Comparison of ENCODE assay signal across 30 cellular contexts in the genomic region with DNA sequence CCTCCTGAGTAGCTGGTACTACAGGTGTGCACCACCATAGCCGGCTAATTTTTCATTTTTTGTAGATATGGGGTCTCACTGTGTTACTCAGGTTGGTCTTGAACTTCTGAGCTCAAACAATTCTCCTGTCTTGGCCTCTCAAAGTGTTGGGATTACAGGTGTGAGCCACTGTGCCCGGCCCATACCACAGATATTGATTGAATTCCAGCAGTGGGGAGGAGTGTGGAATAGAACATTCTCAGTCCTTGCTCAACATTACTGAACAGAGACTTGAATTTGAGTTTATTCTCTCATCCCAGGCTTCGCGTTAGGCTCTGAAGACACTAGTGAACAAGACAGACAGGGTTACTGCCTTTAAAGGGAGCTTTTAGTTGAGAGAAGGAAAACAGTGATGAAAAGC.
"Had no signal": no experiment of that assay in that cellular context is flagged by ENCODE, and none has a peak within 500 bp of the region (broad histone marks: within the 10 kb centered on the region; RNA-seq: fewer than 3 reads in every experiment).

No MANE protein-coding gene starts in this region.

- H3K9me3 ChIP-seq: ovary, psoas muscle, spleen, suprapubic skin, testis, tibial artery, transverse colon, upper lobe of right lung, uterus had no signal

- DNase-seq: naive thymus-derived CD4-positive, alpha-beta T cell; natural killer cell; occipital lobe; ovary; psoas muscle; right cardiac atrium; spleen; stimulated activated CD4-positive, alpha-beta T cell treated with anti-CD3 and anti-CD28 coated beads, Interleukin-12 subunit alpha, Interleukin-12 subunit beta, amount 100 ng/mL, for 4 hours; stimulated activated CD4-positive, alpha-beta T cell treated with anti-CD3 and anti-CD28 coated beads, Interleukin-1b, Interleukin-23, amount 100 ng/mL, for 48 hours; stimulated activated CD4-positive, alpha-beta T cell treated with anti-CD3 and anti-CD28 coated beads, Interleukin-4, amount 100 ng/mL, for 1 hour; stimulated activated CD4-positive, alpha-beta T cell treated with anti-CD3 and anti-CD28 coated beads, Interleukin-4, amount 100 ng/mL, for 4 hours; stimulated activated CD8-positive, alpha-beta memory T cell treated with anti-CD3 and anti-CD28 coated beads, Interleukin-4, amount 100 ng/mL, for 48 hours; stimulated activated naive CD4-positive, alpha-beta T cell; stimulated activated naive CD8-positive, alpha-beta T cell treated with anti-CD3 and anti-CD28 coated beads, Interleukin-15, amount 100 ng/mL, for 72 hours; stimulated activated naive CD8-positive, alpha-beta T cell treated with anti-CD3 and anti-CD28 coated beads, Interleukin-15, Interleukin-2, amounts not matched to agents 100 U/mL and 50 U/mL, for 24 hours; substantia nigra; testis; tibial artery; transverse colon; upper lobe of right lung; uterus had no signal

- H3K27ac Mint-ChIP-seq: natural killer cell; nephron; stimulated activated memory B cell treated with anti-CD40 and anti-IgM and Interleukin-4, amounts not matched to agents 10 μg/mL and 1 μg/mL and 100 μg/mL, for 72 hours; type B pancreatic cell had no signal

- H3K9ac ChIP-seq: neural progenitor cell, parathyroid adenoma had no signal

- H3K4me2 ChIP-seq: neural progenitor cell, smooth muscle cell had no signal

- H3K9me3 Mint-ChIP-seq: natural killer cell; nephron; neural progenitor cell; stimulated activated memory B cell treated with anti-CD40 and anti-IgM and Interleukin-4, amounts not matched to agents 10 μg/mL and 1 μg/mL and 100 μg/mL, for 72 hours; stimulated activated naive CD8-positive, alpha-beta T cell treated with anti-CD3 and anti-CD28 coated beads, Interleukin-15, amount 100 ng/mL, for 72 hours; type B pancreatic cell had no signal

- H3K27me3 ChIP-seq: neural progenitor cell, ovary, spleen, suprapubic skin, testis, tibial artery, transverse colon, upper lobe of right lung, uterus had no signal

- H2AFZ ChIP-seq: neural progenitor cell, parathyroid adenoma had no signal

- H3K79me2 ChIP-seq: parathyroid adenoma had no signal

- H3K4me1 ChIP-seq: neural progenitor cell, parathyroid adenoma, psoas muscle, spleen, suprapubic skin, testis, tibial artery, transverse colon, upper lobe of right lung, uterus had no signal

- H3K27me3 Mint-ChIP-seq: naive thymus-derived CD4-positive, alpha-beta T cell; stimulated activated memory B cell treated with anti-CD40 and anti-IgM and Interleukin-4, amounts not matched to agents 10 μg/mL and 1 μg/mL and 100 μg/mL, for 72 hours; stimulated activated naive CD8-positive, alpha-beta T cell treated with anti-CD3 and anti-CD28 coated beads, Interleukin-15, amount 100 ng/mL, for 72 hours; type B pancreatic cell had no signal

- ATAC-seq: naive thymus-derived CD4-positive, alpha-beta T cell; natural killer cell; psoas muscle; right cardiac atrium; sciatic nerve; stimulated activated memory B cell treated with anti-CD40 and anti-IgM and Interleukin-4, amounts not matched to agents 10 μg/mL and 1 μg/mL and 100 μg/mL, for 72 hours; stimulated activated naive CD8-positive, alpha-beta T cell treated with anti-CD3 and anti-CD28 coated beads, Interleukin-15, amount 100 ng/mL, for 72 hours; stimulated activated naive CD8-positive, alpha-beta T cell treated with anti-CD3 and anti-CD28 coated beads, Interleukin-15, Interleukin-2, amounts not matched to agents 100 U/mL and 50 U/mL, for 24 hours; upper lobe of right lung had no signal

- H3K4me3 Mint-ChIP-seq: naive thymus-derived CD4-positive, alpha-beta T cell; natural killer cell; nephron; neural progenitor cell; stimulated activated memory B cell treated with anti-CD40 and anti-IgM and Interleukin-4, amounts not matched to agents 10 μg/mL and 1 μg/mL and 100 μg/mL, for 72 hours; stimulated activated naive CD8-positive, alpha-beta T cell treated with anti-CD3 and anti-CD28 coated beads, Interleukin-15, amount 100 ng/mL, for 72 hours; type B pancreatic cell had no signal

- H3K36me3 ChIP-seq: neural progenitor cell, ovary, uterus had no signal

- H3K4me1 Mint-ChIP-seq: nephron; stimulated activated naive CD8-positive, alpha-beta T cell treated with anti-CD3 and anti-CD28 coated beads, Interleukin-15, amount 100 ng/mL, for 72 hours had no signal

- H3K27ac ChIP-seq: neural progenitor cell, ovary, parathyroid adenoma, psoas muscle, skin epidermis, spleen, suprapubic skin, testis, tibial artery, transverse colon, upper lobe of right lung, uterus had no signal

- H3K4me3 ChIP-seq: neural progenitor cell, ovary, psoas muscle, skin epidermis, smooth muscle cell, spleen, suprapubic skin, testis, tibial artery, transverse colon, upper lobe of right lung, uterus had no signal
